21 cellular contexts compared by ENCODE assay signal in genomic region chr2:204362603-204363002, GRCh38.
A peak's percentile ranks its signal among the peaks of the same experiment; 100 is the strongest.
DNase-seq lines count a peak whose midpoint lies in the region; ATAC-seq and TF ChIP-seq lines count a peak whose summit lies in the region.
"Had no signal": no experiment of that assay in that cellular context is flagged by ENCODE, and none has a peak within 500 bp of the region (broad histone marks: within the 10 kb centered on the region; RNA-seq: fewer than 3 reads in every experiment).

No MANE protein-coding gene starts in this region.

- H3K4ac ChIP-seq in IMR-90 (ENCODE audit: low read depth, low read length): no peak overlapping the region

- no peaks in the 10 kb centered on the region for H3K9me1 ChIP-seq in IMR-90 (ENCODE audit: insufficient read depth, low read length)

- H4K20me1 ChIP-seq in IMR-90 (ENCODE audit: insufficient read depth, low read length) (no peaks in the 10 kb centered on the region), neural cell (ENCODE audit: insufficient read depth) (no peaks in the 10 kb centered on the region), GM23248 (ENCODE audit: insufficient read depth) (no peaks in the 10 kb centered on the region)
- H4K20me1 ChIP-seq: BLaER1 treated with 17β-estradiol and CSF1 and Interleukin-3, amounts not matched to agents 10 nM and 100 nM had no signal

- no peak overlapping the region for H4K8ac ChIP-seq in IMR-90 (ENCODE audit: low read depth in 2 of 2, low read length in 2 of 2)

- H2BK5ac ChIP-seq in IMR-90 (ENCODE audit: low read depth, low read length, poor library complexity, severe bottlenecking): no peak overlapping the region

- POLR2A ChIA-PET in IMR-90 (lab: Charles Lee; ENCODE audit: unreplicated experiment): no interaction called here

- H2AK9ac ChIP-seq in IMR-90 (replicated peaks; ENCODE audit: low read depth, low read length, poor library complexity): no peak overlapping the region

- intact Hi-C loops in IMR-90 (cut with micrococcal nuclease): no loop called here

- no CpG with 5 or more reads among the region's 2 CpGs for WGBS in IMR-90 (ENCODE audit: extremely low coverage in 2 of 2, insufficient read length in 1 of 2), 2 experiments
- WGBS in GM23248 (ENCODE audit: low coverage in 1 of 2, low lambda C conversion rate in 2 of 2, missing lambda C conversion rate in 2 of 2), 2 experiments: 6 to 8% methylated on average over 2 of the region's 2 CpGs

- CTCF ChIA-PET in IMR-90 (lab: Yijun Ruan, JAX): no interaction called here

- H3K9me3 ChIP-seq in IMR-90 (ENCODE audit: control insufficient read depth, insufficient read depth, low read length) (no peaks in the 10 kb centered on the region), neural cell (ENCODE audit: low read length) (no peaks in the 10 kb centered on the region), GM23248 (ENCODE audit: low read depth) (no peaks in the 10 kb centered on the region)
- H3K9me3 ChIP-seq: A549; BLaER1 treated with 17β-estradiol and CSF1 and Interleukin-3, amounts not matched to agents 10 nM and 100 nM had no signal

- no peak overlapping the region for H3K4me3 ChIP-seq in IMR-90 (ENCODE audit: insufficient read depth, low read depth, low read length)
- no peak overlapping the region for H3K4me3 ChIP-seq in neural cell (ENCODE audit: low read length)
- no peak overlapping the region for H3K4me3 ChIP-seq in GM23248
- H3K4me3 ChIP-seq: A549; BLaER1 treated with 17β-estradiol and CSF1 and Interleukin-3, amounts not matched to agents 10 nM and 100 nM; GM12878 had no signal

- TF ChIP-seq RAD21 in IMR-90 (IDR thresholded peaks at IDR 0.05; ENCODE audit: low read length): no peak
- no peak for TF ChIP-seq RAD21 in neural cell (conservative IDR thresholded peaks at IDR 0.05)

- no TSS peak for BruUV-seq in IMR-90 (replicated peaks; lab: Mats Ljungman, UMichigan)

- H3K27me3 ChIP-seq in IMR-90 (ENCODE audit: control insufficient read depth, insufficient read depth, low read length) (no peaks in the 10 kb centered on the region), neural cell (ENCODE audit: insufficient read depth, low read depth, low read length) (no peaks in the 10 kb centered on the region), GM23248 (replicated peaks; ENCODE audit: insufficient read depth) (no peaks in the 10 kb centered on the region)
- H3K27me3 ChIP-seq: BLaER1 treated with 17β-estradiol and CSF1 and Interleukin-3, amounts not matched to agents 10 nM and 100 nM had no signal

- 0 out of 2 replicates have a peak overlapping the region, but pooled peaks have one; percentile 40 for H3K14ac ChIP-seq in IMR-90 (replicated peaks; ENCODE audit: low read depth, low read length)

- dilution Hi-C loops in IMR-90 (cut with HindIII; ENCODE audit: low sequenced_read_pairs, unreplicated experiment): no loop called here

- no peaks in the 10 kb centered on the region for H3K36me3 ChIP-seq in IMR-90 (ENCODE audit: control insufficient read depth, insufficient read depth, low read length)
- H3K36me3 ChIP-seq in neural cell (ENCODE audit: insufficient read depth, low read length): no peaks in the 10 kb centered on the region
- no peaks in the 10 kb centered on the region for H3K36me3 ChIP-seq in GM23248 (ENCODE audit: low read depth)
- H3K36me3 ChIP-seq: BLaER1 treated with 17β-estradiol and CSF1 and Interleukin-3, amounts not matched to agents 10 nM and 100 nM had no signal

- H3K9ac ChIP-seq in IMR-90 (ENCODE audit: low read depth, low read length) (no peak overlapping the region), neural cell (ENCODE audit: low read length) (no peak overlapping the region), GM23248 (no peak overlapping the region)
- H3K9ac ChIP-seq: BLaER1 treated with 17β-estradiol and CSF1 and Interleukin-3, amounts not matched to agents 10 nM and 100 nM had no signal

- H3K4me2 ChIP-seq in IMR-90 (ENCODE audit: low read depth, low read length) (no peak overlapping the region), neural cell (ENCODE audit: low read length) (no peak overlapping the region), GM23248 (ENCODE audit: unreplicated experiment) (no peak overlapping the region)
- H3K4me2 ChIP-seq: A549; BLaER1 treated with 17β-estradiol and CSF1 and Interleukin-3, amounts not matched to agents 10 nM and 100 nM had no signal

- TF ChIP-seq CTCF in IMR-90 (conservative IDR thresholded peaks at IDR 0.05; ENCODE audit: low read depth, low read length): no peak
- no peak for TF ChIP-seq CTCF in neural cell (IDR thresholded peaks at IDR 0.05; ENCODE audit: poor library complexity, severe bottlenecking)

- TF ChIP-seq POLR2A in IMR-90 (IDR thresholded peaks at IDR 0.05; ENCODE audit: low read depth, low read length): no peak

- no peaks in the 10 kb centered on the region for H3K79me2 ChIP-seq in neural cell (replicated peaks; ENCODE audit: insufficient read depth, low read length)
- no peaks in the 10 kb centered on the region for H3K79me2 ChIP-seq in GM23248 (ENCODE audit: insufficient read depth)

- H3K18ac ChIP-seq in IMR-90 (ENCODE audit: low read depth, low read length): no peak overlapping the region

- no peak overlapping the region for H2AK5ac ChIP-seq in IMR-90 (ENCODE audit: low read depth, low read length)

- H3K56ac ChIP-seq in IMR-90 (ENCODE audit: extremely low read depth, insufficient read depth, low read length): no peak overlapping the region

- no peak overlapping the region for H4K5ac ChIP-seq in IMR-90 (ENCODE audit: low read depth, low read length)

- H2AFZ ChIP-seq in IMR-90 (replicated peaks; ENCODE audit: low read length, poor library complexity): no peak overlapping the region
- H2AFZ ChIP-seq in neural cell (ENCODE audit: low read depth, low read length): no peak overlapping the region
- H2AFZ ChIP-seq in GM23248: no peak overlapping the region

- no peak overlapping the region for H4K91ac ChIP-seq in IMR-90 (ENCODE audit: insufficient read depth, low read depth, low read length)

- no peaks in the 10 kb centered on the region for H3K9me2 ChIP-seq in neural cell (ENCODE audit: insufficient read depth, low read length)
- H3K9me2 ChIP-seq in GM23248 (ENCODE audit: insufficient read depth): no peaks in the 10 kb centered on the region

- H3K79me1 ChIP-seq in IMR-90 (ENCODE audit: low read depth in 1 of 2, low read length in 2 of 2): no peaks in the 10 kb centered on the region

- peaks cover 2% of the 10 kb centered on the region; the same call in 1 of the 2 replicates for H3K4me1 ChIP-seq in IMR-90 (ENCODE audit: control insufficient read depth, insufficient read depth, low read length)
- H3K4me1 ChIP-seq in GM23248 (ENCODE audit: insufficient read depth): no peaks in the 10 kb centered on the region
- H3K4me1 ChIP-seq: A549 had no signal

- no peak overlapping the region for H2BK120ac ChIP-seq in IMR-90 (ENCODE audit: low read depth, low read length)

- peak; percentile 45 for TF ChIP-seq EP300 in neural cell (conservative IDR thresholded peaks at IDR 0.05; ENCODE audit: poor library complexity, severe bottlenecking)

- in situ Hi-C loops in IMR-90 (cut with MboI; ENCODE audit: low sequenced_read_pairs) (no loop called here), GM23248 (cut with MboI) (no loop called here)

- H2BK15ac ChIP-seq in IMR-90 (ENCODE audit: low read depth, low read length): no peak overlapping the region

- H2BK20ac ChIP-seq in IMR-90 (ENCODE audit: low read depth, low read length): no peak overlapping the region

- H3K27ac ChIP-seq in IMR-90 (ENCODE audit: insufficient read depth, low read length): no peak overlapping the region
- peak overlapping the region; percentile 26 for H3K27ac ChIP-seq in neural cell (ENCODE audit: low read length)
- H3K27ac ChIP-seq in GM23248: no peak overlapping the region
- H3K27ac ChIP-seq: 22Rv1; A549; BLaER1 treated with 17β-estradiol and CSF1 and Interleukin-3, amounts not matched to agents 10 nM and 100 nM; C4-2B had no signal

- no peak overlapping the region for H3K23ac ChIP-seq in IMR-90 (ENCODE audit: low read depth, low read length)

- DNase-seq in IMR-90 (no peak), NCI-H446 treated with DMSO at 0.1 percent for 48 hours (lab: John Stamatoyannopoulos, UW) (peak; percentile 89), GM23248 (no peak)
- DNase-seq: AML-193; CD4-positive, alpha-beta T cell; CD8-positive, alpha-beta memory T cell; COR-L47; DMS 273 treated with DMSO at 0.1 percent for 48 hours; DMS153; DMS53; DMS79; DND-41; EL; GDM1 had no signal

- ATAC-seq in IMR-90 (ENCODE audit: low read depth) (no peak), GM19397 (IDR thresholded peaks at IDR 0.05; ENCODE audit: unreplicated experiment) (no peak)
- ATAC-seq: A549, GM12878 had no signal

- H3F3A ChIP-seq in neural cell (ENCODE audit: insufficient read depth, low read length, poor library complexity, severe bottlenecking) (no peaks in the 10 kb centered on the region), GM23248 (ENCODE audit: insufficient read depth) (no peaks in the 10 kb centered on the region)

TF ChIP-seq in IMR-90, 13 proteins besides CTCF, POLR2A, EP300 and RAD21 (continues in another document):
- TF ChIP-seq FOS (IDR thresholded peaks at IDR 0.05; ENCODE audit: low read depth, low read length) (no peak), CEBPB (IDR thresholded peaks at IDR 0.05; ENCODE audit: low read depth, low read length) (no peak), RFX5 (IDR thresholded peaks at IDR 0.05; ENCODE audit: low read depth, low read length) (no peak), NFE2L2 (IDR thresholded peaks at IDR 0.05; ENCODE audit: low read depth, low read length) (no peak), MAFK (IDR thresholded peaks at IDR 0.05; ENCODE audit: low read depth, low read length) (no peak), BHLHE40 (IDR thresholded peaks at IDR 0.05; ENCODE audit: low read depth, low read length) (no peak), RCOR1 (IDR thresholded peaks at IDR 0.05; ENCODE audit: insufficient replicate concordance, low read length) (no peak)
